ENCODE assay signal across 9 cellular contexts in the genomic region with DNA sequence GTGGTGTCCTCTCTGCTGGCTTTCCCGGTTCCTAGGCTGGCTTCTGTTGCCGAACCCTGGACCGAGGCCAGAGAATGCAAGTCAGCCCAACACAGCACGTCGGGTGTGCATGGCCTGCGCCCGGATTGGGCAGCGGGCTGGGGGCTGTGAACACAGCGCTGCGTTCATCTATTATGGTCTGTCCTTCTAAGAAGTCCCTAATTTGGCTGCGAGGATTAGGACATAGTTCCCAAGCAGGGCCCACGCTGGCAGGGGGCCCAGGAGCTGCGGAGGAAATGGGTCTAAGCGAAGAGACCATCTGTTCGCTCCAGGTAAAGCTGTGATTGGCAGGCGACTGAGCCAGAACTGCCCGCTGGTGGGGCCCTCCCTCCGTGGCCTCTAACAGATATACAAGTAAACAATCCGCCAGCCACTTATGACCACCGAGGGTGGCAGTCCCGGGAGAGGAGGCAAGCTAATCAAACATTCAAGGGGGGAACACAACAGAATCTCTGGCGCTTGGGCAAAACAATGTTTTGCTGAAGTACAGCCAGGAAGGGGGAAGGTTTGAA. TPM values are rescaled to one million over a fixed set of nuclear protein-coding genes. Genes with fewer than 3 reads are reported as not detected.
DNase-seq lines count a peak whose midpoint lies in the region; ATAC-seq and TF ChIP-seq lines count a peak whose summit lies in the region.
"Had no signal": no experiment of that assay in that cellular context is flagged by ENCODE, and none has a peak within 500 bp of the region (broad histone marks: within the 10 kb centered on the region; RNA-seq: fewer than 3 reads in every experiment).

No MANE protein-coding gene starts in this region.

- H3F3A ChIP-seq in GM23248 (ENCODE audit: insufficient read depth) = no peaks in the 10 kb centered on the region

- H3K27ac Mint-ChIP-seq in dendritic cell treated with granulocyte-macrophage colony-stimulating factor and Interleukin-4, amounts not matched to agents 40 ng/mL and 50 ng/mL, for 4 days = peak overlapping the region; percentile 56

- H3K9me3 ChIP-seq in GM23248 (ENCODE audit: low read depth) (no peaks in the 10 kb centered on the region), transverse colon (no peaks in the 10 kb centered on the region)

- in situ Hi-C loops in GM23248 (cut with MboI) = no loop called here
- in situ Hi-C loops in transverse colon (cut with MboI; ENCODE audit: low pct_ligation_motif_present in 1 of 4, low pct_unique_long_range_greater_than_20kb in 1 of 4, low sequenced_read_pairs in 3 of 4) = no loop called here

- no peak overlapping the region for H3K4me3 Mint-ChIP-seq in dendritic cell treated with granulocyte-macrophage colony-stimulating factor and Interleukin-4, amounts not matched to agents 40 ng/mL and 50 ng/mL, for 4 days

- H3K4me1 ChIP-seq in GM23248 (ENCODE audit: insufficient read depth) (peaks cover 15% of the 10 kb centered on the region; the same call in 1 of the 2 replicates), transverse colon (peaks cover 12 to 25% (median 15%) of the 10 kb centered on the region in 4 donors)

- TF ChIP-seq EP300 in transverse colon (IDR thresholded peaks at IDR 0.05; ENCODE audit: low read depth) = no peak

- H4K20me1 ChIP-seq in GM23248 (ENCODE audit: insufficient read depth) = no peaks in the 10 kb centered on the region

- TF ChIP-seq POLR2A in transverse colon (IDR thresholded peaks at IDR 0.05) = no peak

- no peaks in the 10 kb centered on the region for H3K9me3 Mint-ChIP-seq in dendritic cell treated with granulocyte-macrophage colony-stimulating factor and Interleukin-4, amounts not matched to agents 40 ng/mL and 50 ng/mL, for 4 days

- no peak overlapping the region for H3K9ac ChIP-seq in GM23248

- peaks cover 27% of the 10 kb centered on the region for H3K4me1 Mint-ChIP-seq in dendritic cell treated with granulocyte-macrophage colony-stimulating factor and Interleukin-4, amounts not matched to agents 40 ng/mL and 50 ng/mL, for 4 days (ENCODE audit: low read depth)

- no peaks in the 10 kb centered on the region for H3K9me2 ChIP-seq in GM23248 (ENCODE audit: insufficient read depth)

- intact Hi-C loops in dendritic cell treated with granulocyte-macrophage colony-stimulating factor and Interleukin-4, amounts not matched to agents 40 ng/mL and 50 ng/mL, for 4 days (cut with micrococcal nuclease) = no loop called here
- intact Hi-C loops in transverse colon (cut with DNase I; ENCODE audit: low total_unique reads) = no loop called here

- H2AFZ ChIP-seq in GM23248 = peak overlapping the region; percentile 66

- 13 to 14% methylated on average over 22 of the region's 22 CpGs for WGBS in GM23248 (ENCODE audit: low coverage in 1 of 2, low lambda C conversion rate in 2 of 2, missing lambda C conversion rate in 2 of 2), 2 experiments
- 30 to 36% methylated on average over 2 to 22 of the region's 22 CpGs for WGBS in transverse colon (ENCODE audit: low coverage in 1 of 2), 2 donors

- ATAC-seq in GM21717 (IDR thresholded peaks at IDR 0.05; ENCODE audit: unreplicated experiment) = no peak

- H3K36me3 ChIP-seq in GM23248 (ENCODE audit: low read depth) (no peaks in the 10 kb centered on the region), transverse colon (no peaks in the 10 kb centered on the region)

- H3K27ac ChIP-seq in GM23248 = no peak overlapping the region
- H3K27ac ChIP-seq in transverse colon = peak overlapping the region; percentile 74 to 86 (median 76)

- DNase-seq in GM23248 (peak; percentile 76), NCI-H446 treated with DMSO at 0.1 percent for 48 hours (lab: John Stamatoyannopoulos, UW) (peak; percentile 99), medulla oblongata (ENCODE audit: extremely low spot score) (peak; percentile 87), transverse colon (peak; percentile 66)
- DNase-seq in activated effector memory CD4-positive, alpha-beta T cell treated with anti-CD3 and anti-CD28 coated beads, Interleukin-2, amount 50 U/mL, for 16 hours = no peak
- DNase-seq in activated CD4-positive, alpha-beta T cell treated with anti-CD3 and anti-CD28 coated beads, Interleukin-2, amount 50 U/mL, for 1 hour = no peak

- H3K4me2 ChIP-seq in GM23248 (ENCODE audit: unreplicated experiment) = peak overlapping the region; percentile 15

- no peaks in the 10 kb centered on the region for H3K27me3 Mint-ChIP-seq in dendritic cell treated with granulocyte-macrophage colony-stimulating factor and Interleukin-4, amounts not matched to agents 40 ng/mL and 50 ng/mL, for 4 days

- no peaks in the 10 kb centered on the region for H3K79me2 ChIP-seq in GM23248 (ENCODE audit: insufficient read depth)

- TF ChIP-seq CTCF in transverse colon (IDR thresholded peaks at IDR 0.05) = no peak

- no peaks in the 10 kb centered on the region for H3K27me3 ChIP-seq in GM23248 (replicated peaks; ENCODE audit: insufficient read depth)
- H3K27me3 ChIP-seq in transverse colon = no peaks in the 10 kb centered on the region

- no peak overlapping the region for H3K4me3 ChIP-seq in GM23248
- peak overlapping the region in 1 of 4 donors; percentile 9 for H3K4me3 ChIP-seq in transverse colon

- no peaks in the 10 kb centered on the region for H3K36me3 Mint-ChIP-seq in dendritic cell treated with granulocyte-macrophage colony-stimulating factor and Interleukin-4, amounts not matched to agents 40 ng/mL and 50 ng/mL, for 4 days (ENCODE audit: low read depth)

RNA-seq across cellular contexts. Expression of a gene that starts 6.0 kb away (rescaled TPM):
- total RNA-seq in GM23248 (2014; rRNA removed; shearing (Covaris generic)) = 0.25 TPM in 1 of 2 replicates, not detected in the other
- polyA plus RNA-seq in GM23248 (2016; fragmentation: Nextera tagmentation; extraction: Ambion mirVana) = 0.49 and 0.56 TPM in 2 replicates
- total RNA-seq in transverse colon = under 1 TPM in 1 of 4 donors, not detected in 3; 0.68 TPM

RNA-seq across cellular contexts. Expression of a gene that starts 20.4 kb away (rescaled TPM):
- total RNA-seq in GM23248 (2014; rRNA removed; shearing (Covaris generic)) = 33.5 and 39.2 TPM in 2 replicates
- polyA plus RNA-seq in GM23248 (2016; fragmentation: Nextera tagmentation; extraction: Ambion mirVana) = 79.9 and 83.4 TPM in 2 replicates
- total RNA-seq in transverse colon = 10 to 100 TPM; 18.0 to 40.8 (median 32.6) TPM

RNA-seq across cellular contexts. Expression of a gene that starts 22.1 kb away (rescaled TPM):
- 22.5 and 30.0 TPM in 2 replicates for total RNA-seq in GM23248 (2014; rRNA removed; shearing (Covaris generic))
- polyA plus RNA-seq in GM23248 (2016; fragmentation: Nextera tagmentation; extraction: Ambion mirVana) = 20.0 and 20.7 TPM in 2 replicates
- 10 to 100 TPM in 3 of 4 donors, 1 to 10 TPM in 1; 1.9 to 43.4 (median 33.2) TPM for total RNA-seq in transverse colon

RNA-seq across cellular contexts. Expression of a gene that starts 25.3 kb away (rescaled TPM):
- 1,238 and 1,432 TPM in 2 replicates for total RNA-seq in GM23248 (2014; rRNA removed; shearing (Covaris generic))
- 1,015 and 1,067 TPM in 2 replicates for polyA plus RNA-seq in GM23248 (2016; fragmentation: Nextera tagmentation; extraction: Ambion mirVana)
- 100 to 1,000 TPM; 181 to 444 (median 317) TPM for total RNA-seq in transverse colon

RNA-seq across cellular contexts. Expression of a gene that starts 26.1 kb away (rescaled TPM):
- 0.11 TPM in 1 of 2 replicates, not detected in the other for total RNA-seq in GM23248 (2014; rRNA removed; shearing (Covaris generic))
- polyA plus RNA-seq in GM23248 (2016; fragmentation: Nextera tagmentation; extraction: Ambion mirVana) = not detected in 2 replicates
- total RNA-seq in transverse colon = under 1 TPM in 1 of 4 donors, not detected in 3; 0.32 TPM
- polyA plus RNA-seq: liver had no signal

Comparison
In these comparisons a context has a peak if more than half of its experiments do, and no peak if none do; other contexts are left out.
1. DNase-seq: peak in GM23248 (single experiment), NCI-H446 treated with DMSO at 0.1 percent for 48 hours (single experiment), medulla oblongata (single experiment) and transverse colon (single experiment); none in activated effector memory CD4-positive, alpha-beta T cell treated with anti-CD3 and anti-CD28 coated beads, Interleukin-2, amount 50 U/mL, for 16 hours (single experiment) and activated CD4-positive, alpha-beta T cell treated with anti-CD3 and anti-CD28 coated beads, Interleukin-2, amount 50 U/mL, for 1 hour (single experiment).